ENCODE assay signal across 8 cellular contexts in the genomic region with DNA sequence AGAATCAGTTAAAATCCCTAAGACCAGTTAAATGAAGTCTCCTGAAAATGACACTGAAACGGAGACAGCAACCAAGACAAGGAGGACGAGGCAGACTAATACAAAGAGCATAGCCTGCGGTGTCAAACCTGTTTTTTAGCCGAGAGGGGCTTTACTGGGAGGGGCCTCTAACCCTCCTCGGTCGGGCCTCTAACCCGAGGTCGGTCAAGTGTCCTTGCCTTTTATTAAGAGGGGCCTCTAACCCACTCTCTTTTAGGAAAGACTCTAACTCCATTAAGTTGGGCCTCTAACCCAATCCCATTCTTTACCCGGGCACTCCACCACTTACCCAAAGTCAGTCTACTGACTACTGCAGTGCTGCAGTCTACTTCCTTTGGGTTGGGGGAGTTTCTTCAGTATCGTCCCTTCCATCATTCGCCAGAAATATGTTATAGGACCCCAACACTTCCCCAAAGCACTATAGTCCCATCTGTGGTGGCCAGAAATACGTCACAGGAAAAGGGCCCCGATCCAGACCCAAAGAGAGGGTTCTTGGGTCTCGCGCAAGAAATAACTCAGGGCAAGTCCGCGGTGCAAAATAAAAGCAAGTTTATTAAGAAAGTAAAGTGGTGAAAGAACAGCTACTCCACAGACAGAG. TPM values are rescaled to one million over a fixed set of nuclear protein-coding genes. Genes with fewer than 3 reads are reported as not detected.
DNase-seq lines count a peak whose midpoint lies in the region; ATAC-seq and TF ChIP-seq lines count a peak whose summit lies in the region.

No MANE protein-coding gene starts in this region.

- H3K4me1 ChIP-seq in heart right ventricle (peaks cover 0 to 20% (median 18%) of the 10 kb centered on the region in 9 donors), adrenal gland (replicated peaks in 1 of 2) (peaks cover 0 to 18% of the 10 kb centered on the region in 2 donors), upper lobe of right lung (peaks cover 16% of the 10 kb centered on the region)

- DNase-seq in heart right ventricle = no peak
- no peak for DNase-seq in cardiac septum (ENCODE audit: low spot score)
- DNase-seq in adrenal gland = peak in 2 of 7 donors; percentile 60 to 68
- DNase-seq in mesothelial cell of epicardium (ENCODE audit: low spot score in 2 of 2, unreplicated experiment in 2 of 2) = no peak
- no peak for DNase-seq in upper lobe of right lung
- no peak for DNase-seq in DMS53 treated with DMSO at 0.1 percent for 48 hours (lab: John Stamatoyannopoulos, UW; ENCODE audit: unreplicated experiment)
- no peak for DNase-seq in NK-92 treated with Interleukin-12 subunit alpha and Interleukin-12 subunit beta, amount 100 ng/mL, for 24 hours (lab: John Stamatoyannopoulos, UW)
- DNase-seq in mucosa of gallbladder (ENCODE audit: low spot score) = no peak

- peak in 1 of 2 donors; percentile 34 for TF ChIP-seq POLR2A in adrenal gland (IDR thresholded peaks at IDR 0.05)

- H3K4me3 ChIP-seq in heart right ventricle (peak overlapping the region in 8 of 10 donors; percentile 45 to 72 (median 64)), adrenal gland (peak overlapping the region in 1 of 4 donors; percentile 45), upper lobe of right lung (peak overlapping the region; percentile 68)

- H3K27me3 Mint-ChIP-seq in mesothelial cell of epicardium (ENCODE audit: low read depth) = no peaks in the 10 kb centered on the region

- peaks cover 8% of the 10 kb centered on the region for H3K36me3 Mint-ChIP-seq in mesothelial cell of epicardium

- ATAC-seq in heart right ventricle = no peak
- ATAC-seq in upper lobe of right lung = no peak

- peak overlapping the region; percentile 67 for H3K4me3 Mint-ChIP-seq in mesothelial cell of epicardium

- H3K9me3 Mint-ChIP-seq in mesothelial cell of epicardium = peaks cover 25% of the 10 kb centered on the region

- H3K27ac ChIP-seq in heart right ventricle (peak overlapping the region in 9 of 10 donors; percentile 75 to 99 (median 96)), adrenal gland (peak overlapping the region; percentile 79 to 98 (median 93)), upper lobe of right lung (peak overlapping the region; percentile 100)

- H3K36me3 ChIP-seq in heart right ventricle = no peaks in the 10 kb centered on the region
- H3K36me3 ChIP-seq in adrenal gland (replicated peaks in 1 of 2) = no peaks in the 10 kb centered on the region
- H3K36me3 ChIP-seq in upper lobe of right lung = no peaks in the 10 kb centered on the region

- H3K9me3 ChIP-seq in heart right ventricle (no peaks in the 10 kb centered on the region), adrenal gland (replicated peaks in 1 of 3) (no peaks in the 10 kb centered on the region), upper lobe of right lung (no peaks in the 10 kb centered on the region)

- H3K27ac Mint-ChIP-seq in mesothelial cell of epicardium = peak overlapping the region; percentile 100

- intact Hi-C loops in heart right ventricle (cut with DNase I) (loop anchor here in 2 of 10 donors (2.0 to 10.0 kb wide), 3 partner anchors 29 to 335 kb away; a partner anchor contains a TSS), cardiac septum (cut with DNase I) (no loop called here), adrenal gland (cut with DNase I) (no loop called here), upper lobe of right lung (cut with DNase I) (no loop called here)

- peaks cover 11% of the 10 kb centered on the region for H3K4me1 Mint-ChIP-seq in mesothelial cell of epicardium

- WGBS in heart right ventricle, 2 donors = 70 to 80% methylated on average over 17 of the region's 17 CpGs
- 73 to 78% (median 74%) methylated on average over 17 of the region's 17 CpGs for WGBS in adrenal gland, 4 donors

- H3K27me3 ChIP-seq in heart right ventricle = no peaks in the 10 kb centered on the region
- no peaks in the 10 kb centered on the region for H3K27me3 ChIP-seq in adrenal gland
- H3K27me3 ChIP-seq in upper lobe of right lung = no peaks in the 10 kb centered on the region

- TF ChIP-seq CTCF in heart right ventricle (IDR thresholded peaks at IDR 0.05) (no peak), adrenal gland (IDR thresholded peaks at IDR 0.05) (no peak), mesothelial cell of epicardium (IDR thresholded peaks at IDR 0.05; ENCODE audit: unreplicated experiment) (no peak), upper lobe of right lung (IDR thresholded peaks at IDR 0.05) (no peak)

RNA-seq across cellular contexts. Expression of a gene that starts 39.2 kb away (rescaled TPM):
- total RNA-seq in heart right ventricle (1 to 10 TPM; 2.5 to 6.9 (median 3.9) TPM), cardiac septum (4.4 TPM), adrenal gland (1 to 10 TPM; 2.4 to 7.1 (median 5.7) TPM), mesothelial cell of epicardium (7.9 to 8.6 TPM (median 8.1 TPM) in 3 replicates), upper lobe of right lung (18.5 TPM), mucosa of gallbladder (16.4 TPM)
- polyA plus RNA-seq in heart right ventricle (10 to 100 TPM in 1 of 2 donors, 1 to 10 TPM in 1; 7.8 to 13.5 TPM), adrenal gland (1 to 10 TPM; 2.8 to 8.3 (median 3.2) TPM)
